In the genomic region with DNA sequence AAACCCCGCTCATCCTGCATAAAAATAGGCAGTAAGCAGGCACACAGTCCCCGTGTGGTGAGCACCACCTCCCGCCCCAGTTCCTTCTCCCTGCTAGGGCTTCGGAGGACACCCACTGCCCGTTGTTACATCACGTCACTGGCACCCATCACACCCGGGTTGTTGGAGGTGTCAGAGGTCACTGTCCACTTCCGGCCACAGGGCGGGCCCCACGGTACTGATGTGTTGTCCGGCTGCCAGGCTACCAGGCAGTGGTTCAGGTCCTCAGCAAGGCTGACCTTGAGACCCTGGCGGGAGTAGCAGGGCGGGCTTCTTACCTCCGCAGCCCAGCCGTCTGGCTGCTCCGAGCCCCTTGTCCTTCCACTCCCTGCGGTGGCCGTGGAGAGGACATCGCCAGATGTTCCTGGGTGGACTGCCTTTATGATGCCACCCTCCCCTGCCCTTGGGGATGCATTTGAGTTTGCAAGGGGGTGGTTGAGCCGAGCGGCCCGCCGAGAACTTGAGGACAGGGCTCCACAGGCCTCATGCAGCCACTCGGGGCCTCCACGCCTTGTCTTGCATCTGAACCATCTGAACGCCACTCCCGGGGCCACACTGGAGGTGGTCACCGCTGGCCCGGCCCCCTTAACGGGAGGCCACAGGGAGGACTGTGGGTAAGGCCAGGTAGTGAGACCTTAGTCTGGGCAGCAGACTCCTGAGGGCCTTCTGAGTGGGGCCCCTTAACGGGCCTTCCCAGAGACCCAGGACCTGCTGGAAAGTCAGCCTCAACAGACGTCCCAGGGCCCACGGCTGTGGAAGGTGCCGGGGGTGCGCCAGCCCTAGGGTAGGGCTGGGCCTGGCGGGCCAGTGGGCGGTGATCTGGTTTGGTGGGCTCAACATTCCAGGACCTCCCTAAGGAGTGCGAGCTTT, we compare ENCODE assay signal across 20 cellular contexts. TPM values are rescaled to one million over a fixed set of nuclear protein-coding genes. Genes with fewer than 3 reads are reported as not detected.
DNase-seq lines count a peak whose midpoint lies in the region; ATAC-seq and TF ChIP-seq lines count a peak whose summit lies in the region.
"Had no signal": no experiment of that assay in that cellular context is flagged by ENCODE, and none has a peak within 500 bp of the region (broad histone marks: within the 10 kb centered on the region; RNA-seq: fewer than 3 reads in every experiment).

No MANE protein-coding gene starts in this region.

- peaks cover 4% of the 10 kb centered on the region for H3K4me1 Mint-ChIP-seq in chondrocyte (ENCODE audit: low read depth)
- peaks cover 6% of the 10 kb centered on the region for H3K4me1 Mint-ChIP-seq in T-helper 2 cell treated with Interferon-gamma antibody and Interleukin-4, amounts not matched to agents 5 μg/mL and 100 μg/mL, for 36 hours (ENCODE audit: low read depth)
- H3K4me1 Mint-ChIP-seq: mesothelial cell of epicardium had no signal

- no peaks in the 10 kb centered on the region for H3K27me3 ChIP-seq in lower lobe of right lung (ENCODE audit: low read depth)
- H3K27me3 ChIP-seq: tibial nerve had no signal

- DNase-seq in Ammon's horn (ENCODE audit: low spot score), result peak; percentile 1
- peak; percentile 0 for DNase-seq in GM12865 (ENCODE audit: low read depth)
- DNase-seq in chondrocyte (ENCODE audit: low spot score), result peak; percentile 86
- DNase-seq in lower lobe of right lung, result peak; percentile 44
- no peak for DNase-seq in T-helper 2 cell treated with Interferon-gamma antibody and Interleukin-4, amounts not matched to agents 5 μg/mL and 100 μg/mL, for 36 hours (ENCODE audit: low spot score)
- no peak for DNase-seq in Kasumi-1 (lab: John Stamatoyannopoulos, UW)
- DNase-seq: DMS153, NCI-H1417 treated with DMSO at 0.1 percent for 48 hours had no signal

- H3K27me3 Mint-ChIP-seq in chondrocyte (ENCODE audit: low read depth), result peaks cover 7% of the 10 kb centered on the region
- H3K27me3 Mint-ChIP-seq in T-helper 2 cell treated with Interferon-gamma antibody and Interleukin-4, amounts not matched to agents 5 μg/mL and 100 μg/mL, for 36 hours (ENCODE audit: low read depth), result peaks cover 6% of the 10 kb centered on the region
- H3K27me3 Mint-ChIP-seq: activated CD4-positive, alpha-beta T cell treated with anti-CD3 and anti-CD28 coated beads for 36 hours had no signal

- TF ChIP-seq CTCF in GM12865 (IDR thresholded peaks at IDR 0.05; ENCODE audit: insufficient read depth, low read depth, low read length, missing control alignments) (no peak), chondrocyte (IDR thresholded peaks at IDR 0.05) (no peak), lower lobe of right lung (IDR thresholded peaks at IDR 0.05) (no peak)

- no peak overlapping the region for H3K27ac ChIP-seq in lower lobe of right lung
- H3K27ac ChIP-seq: cardiac muscle cell, tibial nerve had no signal

- H3K27ac Mint-ChIP-seq in chondrocyte (ENCODE audit: unreplicated experiment), result no peak overlapping the region
- no peak overlapping the region for H3K27ac Mint-ChIP-seq in T-helper 2 cell treated with Interferon-gamma antibody and Interleukin-4, amounts not matched to agents 5 μg/mL and 100 μg/mL, for 36 hours
- H3K27ac Mint-ChIP-seq: activated CD4-positive, alpha-beta T cell treated with anti-CD3 and anti-CD28 coated beads for 36 hours; CD4-positive, alpha-beta memory T cell; dendritic cell treated with granulocyte-macrophage colony-stimulating factor and Interleukin-4, amounts not matched to agents 40 ng/mL and 50 ng/mL, for 4 days; mesothelial cell of epicardium; natural killer cell treated with Interleukin-12 subunit alpha and Interleukin-12 subunit beta and Interleukin-15 and Interleukin-18, amount 100 ng/mL, for 72 hours had no signal

- H3K9me3 Mint-ChIP-seq in chondrocyte (ENCODE audit: low read depth), result no peaks in the 10 kb centered on the region
- H3K9me3 Mint-ChIP-seq in T-helper 2 cell treated with Interferon-gamma antibody and Interleukin-4, amounts not matched to agents 5 μg/mL and 100 μg/mL, for 36 hours, result no peaks in the 10 kb centered on the region
- H3K9me3 Mint-ChIP-seq: CD4-positive, alpha-beta memory T cell; dendritic cell treated with granulocyte-macrophage colony-stimulating factor and Interleukin-4, amounts not matched to agents 40 ng/mL and 50 ng/mL, for 4 days; mesothelial cell of epicardium; natural killer cell treated with Interleukin-12 subunit alpha and Interleukin-12 subunit beta and Interleukin-15 and Interleukin-18, amount 100 ng/mL, for 72 hours had no signal

- H3K9me3 ChIP-seq in lower lobe of right lung, result no peaks in the 10 kb centered on the region
- H3K9me3 ChIP-seq: tibial nerve had no signal

- ATAC-seq in lower lobe of right lung (no peak), HG02571 (IDR thresholded peaks at IDR 0.05; ENCODE audit: unreplicated experiment) (no peak), GM21423 (IDR thresholded peaks at IDR 0.05; ENCODE audit: unreplicated experiment) (no peak)
- ATAC-seq: stimulated activated naive CD8-positive, alpha-beta T cell treated with anti-CD3 and anti-CD28 coated beads, Interleukin-15, Interleukin-2, amounts not matched to agents 100 U/mL and 50 U/mL, for 24 hours had no signal

- H3K36me3 Mint-ChIP-seq in chondrocyte (ENCODE audit: low read depth), result no peaks in the 10 kb centered on the region
- H3K36me3 Mint-ChIP-seq in T-helper 2 cell treated with Interferon-gamma antibody and Interleukin-4, amounts not matched to agents 5 μg/mL and 100 μg/mL, for 36 hours (ENCODE audit: low read depth), result no peaks in the 10 kb centered on the region
- H3K36me3 Mint-ChIP-seq: CD4-positive, alpha-beta memory T cell; mesothelial cell of epicardium; natural killer cell treated with Interleukin-12 subunit alpha and Interleukin-12 subunit beta and Interleukin-15 and Interleukin-18, amount 100 ng/mL, for 72 hours had no signal

- peaks cover 4% of the 10 kb centered on the region for H3K36me3 ChIP-seq in lower lobe of right lung
- H3K36me3 ChIP-seq: cardiac muscle cell had no signal

- peaks cover 18% of the 10 kb centered on the region for H3K4me1 ChIP-seq in lower lobe of right lung

- H3K4me3 ChIP-seq in GM12865 (ENCODE audit: low read depth, low read length) (no peak overlapping the region), lower lobe of right lung (no peak overlapping the region)
- H3K4me3 ChIP-seq: cardiac muscle cell, smooth muscle cell, tibial nerve had no signal

- intact Hi-C loops in lower lobe of right lung (cut with DNase I), result no loop called here

- no peak overlapping the region for H3K4me3 Mint-ChIP-seq in chondrocyte (ENCODE audit: unreplicated experiment)
- no peak overlapping the region for H3K4me3 Mint-ChIP-seq in T-helper 2 cell treated with Interferon-gamma antibody and Interleukin-4, amounts not matched to agents 5 μg/mL and 100 μg/mL, for 36 hours
- H3K4me3 Mint-ChIP-seq: activated CD4-positive, alpha-beta T cell treated with anti-CD3 and anti-CD28 coated beads for 36 hours; CD4-positive, alpha-beta memory T cell; dendritic cell treated with granulocyte-macrophage colony-stimulating factor and Interleukin-4, amounts not matched to agents 40 ng/mL and 50 ng/mL, for 4 days; mesothelial cell of epicardium; natural killer cell treated with Interleukin-12 subunit alpha and Interleukin-12 subunit beta and Interleukin-15 and Interleukin-18, amount 100 ng/mL, for 72 hours had no signal

RNA-seq across cellular contexts. Expression of gene PLD4, which starts 27.1 kb away (rescaled TPM):
- total RNA-seq in chondrocyte (0.07 to 0.10 TPM in 2 of 3 replicates, not detected in the other), lower lobe of right lung (1.2 TPM)
- total RNA-seq: activated CD4-positive, alpha-beta T cell treated with anti-CD3 and anti-CD28 coated beads for 36 hours; CD4-positive, alpha-beta memory T cell; fibroblast of villous mesenchyme; natural killer cell treated with Interleukin-12 subunit alpha and Interleukin-12 subunit beta and Interleukin-15 and Interleukin-18, amount 100 ng/mL, for 72 hours had no signal

RNA-seq across cellular contexts. Expression of gene CEP170B, which starts 32.5 kb away (rescaled TPM):
- total RNA-seq in chondrocyte (31.7 to 39.6 TPM (median 39.2 TPM) in 3 replicates), lower lobe of right lung (24.7 TPM)

Comparison
In these comparisons a context has a peak if more than half of its experiments do, and no peak if none do; other contexts are left out.
1. DNase-seq: peak in Ammon's horn (single experiment), GM12865 (single experiment), chondrocyte (single experiment) and lower lobe of right lung (single experiment); none in T-helper 2 cell treated with Interferon-gamma antibody and Interleukin-4, amounts not matched to agents 5 μg/mL and 100 μg/mL, for 36 hours (single experiment) and Kasumi-1 (0 of 2).